35 cellular contexts compared by ENCODE assay signal in the genomic region with DNA sequence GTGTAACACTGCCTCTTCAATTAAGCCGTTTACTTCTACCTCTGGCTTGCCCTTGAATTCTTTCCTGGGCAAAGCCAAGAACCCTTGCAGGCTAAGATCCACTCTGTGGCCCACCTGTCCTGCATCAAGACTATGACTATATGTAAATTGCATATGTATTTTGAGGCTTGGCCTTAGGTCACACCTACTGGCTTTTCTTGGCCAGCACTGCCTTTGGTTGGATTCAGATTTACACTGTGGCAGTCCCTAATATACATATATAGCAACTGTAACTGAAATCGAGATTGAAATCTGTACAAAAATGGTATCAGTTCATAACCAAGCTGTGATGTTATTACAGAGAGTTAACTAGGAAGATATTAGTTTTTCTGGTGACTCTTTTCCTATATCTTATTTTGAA.
"Had no signal": no experiment of that assay in that cellular context is flagged by ENCODE, and none has a peak within 500 bp of the region (broad histone marks: within the 10 kb centered on the region; RNA-seq: fewer than 3 reads in every experiment).

No MANE protein-coding gene starts in this region.

- H3K9ac ChIP-seq: KMS-11 had no signal

- H3K36me3 ChIP-seq: MG63 had no signal

- H3K27me3 ChIP-seq: MG63 had no signal

- DNase-seq: Karpas-422, Kasumi-1, MG63, MM.1S, MV-4-11, NCI-H1048, NCI-H1092, NCI-H1092 treated with DMSO at 0.1 percent for 48 hours, NCI-H1105, NCI-H1105 treated with DMSO at 0.1 percent for 48 hours, NCI-H1417, NCI-H1417 treated with DMSO at 0.1 percent for 48 hours, NCI-H1436, NCI-H1436 treated with DMSO at 0.1 percent for 48 hours, NCI-H146, NCI-H1694, NCI-H1694 treated with DMSO at 0.1 percent for 48 hours, NCI-H187, NCI-H187 treated with DMSO at 0.1 percent for 48 hours, NCI-H1930, NCI-H2029, NCI-H2029 treated with DMSO at 0.1 percent for 48 hours, NCI-H2081, NCI-H2081 treated with DMSO at 0.1 percent for 48 hours, NCI-H2107, NCI-H2171, NCI-H2171 treated with DMSO at 0.1 percent for 48 hours, NCI-H2227 treated with DMSO at 0.1 percent for 48 hours, NCI-H226, NCI-H345, NCI-H446, NCI-H446 treated with DMSO at 0.1 percent for 48 hours, NCI-H510A, NCI-H510A treated with DMSO at 0.1 percent for 48 hours had no signal

- H3K9me3 ChIP-seq: MG63 had no signal

- H3K4me3 ChIP-seq: MG63 had no signal

- H3K27ac ChIP-seq: KMS-11 had no signal

- H3K4me2 ChIP-seq: KMS-11 had no signal
